Comparison of ENCODE assay signal across 1 cellular context in the genomic region with DNA sequence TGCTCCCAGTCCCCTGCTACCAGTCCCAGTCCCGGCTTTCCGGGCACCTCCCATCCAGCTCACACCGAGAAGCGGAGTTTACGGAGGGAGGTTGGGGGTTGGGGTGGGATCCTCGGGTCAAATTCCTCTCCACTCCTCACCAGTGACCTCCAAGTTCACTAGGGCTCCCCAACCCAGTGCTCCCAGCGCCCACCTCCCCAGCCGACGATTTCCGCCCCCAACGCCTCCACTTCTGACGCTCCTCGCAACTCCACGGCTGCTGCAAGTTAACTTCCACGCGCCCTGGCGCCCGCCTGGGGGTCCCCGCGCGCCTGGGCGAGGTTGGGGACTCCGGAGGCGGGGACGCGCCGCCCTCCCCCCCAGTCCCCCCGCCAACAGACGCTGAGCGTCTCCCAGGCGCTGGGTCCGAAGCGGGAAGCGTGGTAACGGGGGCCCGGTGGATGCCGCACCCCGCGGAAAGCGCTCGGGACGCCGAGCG.
TF ChIP-seq lines count a peak whose summit lies in the region.

No MANE protein-coding gene starts in this region.

TF ChIP-seq in H1, 55 proteins besides CTCF, POLR2A, EP300 and RAD21:
- peak; percentile 32 for TF ChIP-seq KDM4A (IDR thresholded peaks at IDR 0.05; ENCODE audit: low read depth, low read length, severe bottlenecking)
- no peak for TF ChIP-seq CREB1 (IDR thresholded peaks at IDR 0.05)
- TF ChIP-seq RBBP5 (IDR thresholded peaks at IDR 0.05; ENCODE audit: borderline replicate concordance, low read depth, low read length), result 0 out of 2 replicates have a peak, but pooled peaks have one; percentile 69
- peak; percentile 2; the same call in 1 of the 2 replicates for TF ChIP-seq MAX (IDR thresholded peaks at IDR 0.05)
- no peak for TF ChIP-seq GABPA (IDR thresholded peaks at IDR 0.05; ENCODE audit: borderline replicate concordance, insufficient read depth, low read length)
- 0 out of 4 replicates have a peak, but pooled peaks of 1 of the 2 experiments have one; percentile 61 for TF ChIP-seq SIN3A (conservative IDR thresholded peaks at IDR 0.05 in 1 of 2, IDR thresholded peaks at IDR 0.05 in 1 of 2; ENCODE audit: low read depth in 1 of 2, low read length in 2 of 2)
- TF ChIP-seq ASH2L (IDR thresholded peaks at IDR 0.05; ENCODE audit: low read length), result peak; percentile 20
TF ChIP-seq in H1: peak in this region for 5.
